Comparison of ENCODE assay signal across 8 cellular contexts in the genomic region with DNA sequence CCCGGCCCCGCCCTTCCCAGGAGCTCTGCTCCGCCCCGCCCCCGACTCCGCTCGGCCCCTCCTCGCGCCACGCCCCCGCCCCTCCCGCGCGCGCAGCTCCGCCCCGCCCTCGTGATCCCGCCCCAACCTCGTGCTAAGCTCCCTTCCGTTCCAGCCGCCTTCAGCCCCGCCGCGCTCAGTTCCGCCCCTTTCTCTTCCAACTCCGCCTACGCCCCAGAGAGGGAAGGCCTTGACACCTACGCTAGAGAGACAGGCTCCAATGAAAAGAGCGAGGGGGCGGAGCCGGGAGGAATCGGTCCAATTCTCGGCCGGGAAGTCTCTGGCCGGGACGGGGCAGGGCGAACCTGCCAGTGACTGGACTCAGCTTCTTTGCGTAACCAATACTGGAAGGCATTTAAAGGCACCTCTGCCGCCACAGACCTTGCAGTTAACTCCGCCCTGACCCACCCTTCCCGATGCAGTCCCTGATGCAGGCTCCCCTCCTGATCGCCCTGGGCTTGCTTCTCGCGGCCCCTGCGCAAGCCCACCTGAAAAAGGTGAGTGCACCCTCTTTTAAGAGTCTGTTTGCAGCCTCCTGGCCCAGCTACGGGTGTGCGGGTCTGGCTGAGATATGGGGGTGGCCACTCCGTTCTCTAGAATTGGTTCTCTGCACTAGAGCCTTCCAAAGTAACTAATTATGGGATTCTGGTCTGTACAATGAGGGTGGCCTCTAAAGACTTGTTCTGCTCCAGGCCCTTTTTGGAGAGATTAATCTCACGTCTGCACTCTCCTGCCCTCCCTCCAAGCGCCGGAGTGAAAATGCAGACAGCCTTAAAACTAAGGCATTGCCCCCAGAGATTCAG. TPM values are rescaled to one million over a fixed set of nuclear protein-coding genes. Genes with fewer than 3 reads are reported as not detected.
DNase-seq lines count a peak whose midpoint lies in the region; ATAC-seq lines count a peak whose summit lies in the region.

Gene GM2A, plus strand, starts transcription at position 424 of the 842 bp plus-strand sequence. Its CDS starts 32 bp downstream, at position 456.

- peak within 1 kb of the TSS; percentile 70 for H3K27ac ChIP-seq in rectal smooth muscle tissue (ENCODE audit: low read depth, low read length)
- H3K27ac ChIP-seq in aorta (ENCODE audit: low read depth in 1 of 2, low read length in 2 of 2) = peak within 1 kb of the TSS in 1 of 2 donors; percentile 50

- H3K4me3 ChIP-seq in rectal smooth muscle tissue (ENCODE audit: low read length) (peak within 1 kb of the TSS; percentile 85), aorta (ENCODE audit: low read length in 2 of 2) (peak within 1 kb of the TSS; percentile 76 to 92)

- DNase-seq in NCI-H2081 (lab: John Stamatoyannopoulos, UW) (peak; percentile 94 to 96), T1000 (lab: John Stamatoyannopoulos, UW) (peak; percentile 98), astrocyte of the hippocampus (ENCODE audit: low read depth, low spot score) (peak; percentile 100), hepatic stellate cell (ENCODE audit: low spot score) (peak; percentile 95), aorta (peak; percentile 99 to 100)

- 1% methylated on average over 41 to 52 of the region's 52 CpGs for WGBS in aorta, 2 donors

- H3K36me3 ChIP-seq in rectal smooth muscle tissue (ENCODE audit: control insufficient read depth, insufficient read depth, low read length) = no peaks in the 10 kb centered on the region
- no peaks in the 10 kb centered on the region for H3K36me3 ChIP-seq in aorta (ENCODE audit: control insufficient read depth in 1 of 2, insufficient read depth in 2 of 2, low read length in 1 of 2)

- ATAC-seq in GM18508 (IDR thresholded peaks at IDR 0.05; ENCODE audit: insufficient read depth, unreplicated experiment) (peak; percentile 65), HG03025 (IDR thresholded peaks at IDR 0.05; ENCODE audit: low FRiP score, unreplicated experiment) (peak; percentile 72), aorta (ENCODE audit: low FRiP score) (peak; percentile 97)

- H3K27me3 ChIP-seq in rectal smooth muscle tissue (ENCODE audit: control insufficient read depth, insufficient read depth, low read length) (no peaks in the 10 kb centered on the region), aorta (ENCODE audit: control insufficient read depth in 1 of 2, insufficient read depth in 2 of 2, low read length in 1 of 2) (no peaks in the 10 kb centered on the region)

- peaks cover 9% of the 10 kb centered on the region for H3K4me1 ChIP-seq in rectal smooth muscle tissue (ENCODE audit: control insufficient read depth, insufficient read depth, low read length)
- peaks cover 0 to 4% of the 10 kb centered on the region in 2 donors for H3K4me1 ChIP-seq in aorta (ENCODE audit: control insufficient read depth in 1 of 2, insufficient read depth in 2 of 2, low read length in 2 of 2)

- peak within 1 kb of the TSS; percentile 59 for H3K9ac ChIP-seq in rectal smooth muscle tissue (ENCODE audit: low read length)

- no peaks in the 10 kb centered on the region for H3K9me3 ChIP-seq in aorta (ENCODE audit: control insufficient read depth, low read length)

- intact Hi-C loops in aorta (cut with DNase I) = loop anchor here in 1 of 2 donors (10.0 kb wide), 1 partner anchor 522 kb away; the partner anchor contains the start of gene G3BP1

RNA-seq across cellular contexts. Expression of gene GM2A, which starts in this region (rescaled TPM):
- total RNA-seq in aorta = 10 to 100 TPM; 25.0 to 32.7 TPM
- polyA plus RNA-seq in aorta = 10 to 100 TPM; 13.7 to 17.2 TPM
